ENCODE assay signal across 1 cellular context in the genomic region with DNA sequence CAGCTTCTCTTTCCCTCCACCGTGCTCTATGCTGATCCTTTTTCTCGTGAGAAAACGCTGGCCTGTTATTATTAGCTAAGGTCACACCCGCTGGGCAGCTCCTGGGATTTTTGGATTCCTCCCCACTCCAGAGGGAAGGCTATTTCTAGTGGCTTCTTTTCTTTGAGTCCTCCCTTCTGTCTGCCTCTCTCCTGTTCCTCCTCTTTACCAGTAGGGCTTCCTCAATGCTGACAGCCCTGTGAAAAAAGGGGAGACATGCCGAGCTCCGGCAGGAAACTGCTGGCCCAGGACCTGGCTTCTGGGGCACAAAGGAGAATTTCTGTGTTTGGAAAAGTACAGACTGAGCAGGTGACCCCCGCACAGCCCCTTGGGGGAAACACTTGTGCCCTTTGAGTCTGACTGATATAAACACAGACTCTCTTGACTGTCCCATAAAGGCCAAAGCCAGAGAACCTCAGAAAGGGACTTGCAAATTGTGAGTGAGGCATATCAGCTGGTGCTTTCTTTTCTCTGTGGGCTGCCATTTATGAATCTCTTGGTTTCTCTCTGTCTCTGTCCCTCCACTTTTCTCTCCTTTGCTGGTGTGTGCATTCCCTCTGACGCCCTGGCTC.
TF ChIP-seq lines count a peak whose summit lies in the region.

No MANE protein-coding gene starts in this region.

TF ChIP-seq in GM23338, 12 proteins besides CTCF, POLR2A, EP300 and RAD21:
- TF ChIP-seq, protein P1, sequence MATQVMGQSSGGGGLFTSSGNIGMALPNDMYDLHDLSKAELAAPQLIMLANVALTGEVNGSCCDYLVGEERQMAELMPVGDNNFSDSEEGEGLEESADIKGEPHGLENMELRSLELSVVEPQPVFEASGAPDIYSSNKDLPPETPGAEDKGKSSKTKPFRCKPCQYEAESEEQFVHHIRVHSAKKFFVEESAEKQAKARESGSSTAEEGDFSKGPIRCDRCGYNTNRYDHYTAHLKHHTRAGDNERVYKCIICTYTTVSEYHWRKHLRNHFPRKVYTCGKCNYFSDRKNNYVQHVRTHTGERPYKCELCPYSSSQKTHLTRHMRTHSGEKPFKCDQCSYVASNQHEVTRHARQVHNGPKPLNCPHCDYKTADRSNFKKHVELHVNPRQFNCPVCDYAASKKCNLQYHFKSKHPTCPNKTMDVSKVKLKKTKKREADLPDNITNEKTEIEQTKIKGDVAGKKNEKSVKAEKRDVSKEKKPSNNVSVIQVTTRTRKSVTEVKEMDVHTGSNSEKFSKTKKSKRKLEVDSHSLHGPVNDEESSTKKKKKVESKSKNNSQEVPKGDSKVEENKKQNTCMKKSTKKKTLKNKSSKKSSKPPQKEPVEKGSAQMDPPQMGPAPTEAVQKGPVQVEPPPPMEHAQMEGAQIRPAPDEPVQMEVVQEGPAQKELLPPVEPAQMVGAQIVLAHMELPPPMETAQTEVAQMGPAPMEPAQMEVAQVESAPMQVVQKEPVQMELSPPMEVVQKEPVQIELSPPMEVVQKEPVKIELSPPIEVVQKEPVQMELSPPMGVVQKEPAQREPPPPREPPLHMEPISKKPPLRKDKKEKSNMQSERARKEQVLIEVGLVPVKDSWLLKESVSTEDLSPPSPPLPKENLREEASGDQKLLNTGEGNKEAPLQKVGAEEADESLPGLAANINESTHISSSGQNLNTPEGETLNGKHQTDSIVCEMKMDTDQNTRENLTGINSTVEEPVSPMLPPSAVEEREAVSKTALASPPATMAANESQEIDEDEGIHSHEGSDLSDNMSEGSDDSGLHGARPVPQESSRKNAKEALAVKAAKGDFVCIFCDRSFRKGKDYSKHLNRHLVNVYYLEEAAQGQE (IDR thresholded peaks at IDR 0.05; ENCODE audit: unreplicated experiment), result no peak
- TF ChIP-seq NANOG (IDR thresholded peaks at IDR 0.05; ENCODE audit: borderline replicate concordance) (no peak), CREB1 (CRISPR knock-in tag; IDR thresholded peaks at IDR 0.05; ENCODE audit: low read depth) (no peak), JUNB (IDR thresholded peaks at IDR 0.05; ENCODE audit: unreplicated experiment) (no peak), EZH2phosphoT487 (IDR thresholded peaks at IDR 0.05; ENCODE audit: unreplicated experiment) (no peak), POLR2AphosphoS5 (IDR thresholded peaks at IDR 0.05; ENCODE audit: low read depth) (no peak), EZH2 (IDR thresholded peaks at IDR 0.05; ENCODE audit: low read depth, unreplicated experiment) (no peak), STAT1 (IDR thresholded peaks at IDR 0.05; ENCODE audit: unreplicated experiment) (no peak), ZNF331 (CRISPR knock-in tag; IDR thresholded peaks at IDR 0.05; ENCODE audit: low read depth) (no peak), ZNF114 (CRISPR knock-in tag; IDR thresholded peaks at IDR 0.05) (no peak)
- TF ChIP-seq, protein P2, sequence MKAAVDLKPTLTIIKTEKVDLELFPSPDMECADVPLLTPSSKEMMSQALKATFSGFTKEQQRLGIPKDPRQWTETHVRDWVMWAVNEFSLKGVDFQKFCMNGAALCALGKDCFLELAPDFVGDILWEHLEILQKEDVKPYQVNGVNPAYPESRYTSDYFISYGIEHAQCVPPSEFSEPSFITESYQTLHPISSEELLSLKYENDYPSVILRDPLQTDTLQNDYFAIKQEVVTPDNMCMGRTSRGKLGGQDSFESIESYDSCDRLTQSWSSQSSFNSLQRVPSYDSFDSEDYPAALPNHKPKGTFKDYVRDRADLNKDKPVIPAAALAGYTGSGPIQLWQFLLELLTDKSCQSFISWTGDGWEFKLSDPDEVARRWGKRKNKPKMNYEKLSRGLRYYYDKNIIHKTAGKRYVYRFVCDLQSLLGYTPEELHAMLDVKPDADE (IDR thresholded peaks at IDR 0.05), result no peak
- TF ChIP-seq, protein P3, sequence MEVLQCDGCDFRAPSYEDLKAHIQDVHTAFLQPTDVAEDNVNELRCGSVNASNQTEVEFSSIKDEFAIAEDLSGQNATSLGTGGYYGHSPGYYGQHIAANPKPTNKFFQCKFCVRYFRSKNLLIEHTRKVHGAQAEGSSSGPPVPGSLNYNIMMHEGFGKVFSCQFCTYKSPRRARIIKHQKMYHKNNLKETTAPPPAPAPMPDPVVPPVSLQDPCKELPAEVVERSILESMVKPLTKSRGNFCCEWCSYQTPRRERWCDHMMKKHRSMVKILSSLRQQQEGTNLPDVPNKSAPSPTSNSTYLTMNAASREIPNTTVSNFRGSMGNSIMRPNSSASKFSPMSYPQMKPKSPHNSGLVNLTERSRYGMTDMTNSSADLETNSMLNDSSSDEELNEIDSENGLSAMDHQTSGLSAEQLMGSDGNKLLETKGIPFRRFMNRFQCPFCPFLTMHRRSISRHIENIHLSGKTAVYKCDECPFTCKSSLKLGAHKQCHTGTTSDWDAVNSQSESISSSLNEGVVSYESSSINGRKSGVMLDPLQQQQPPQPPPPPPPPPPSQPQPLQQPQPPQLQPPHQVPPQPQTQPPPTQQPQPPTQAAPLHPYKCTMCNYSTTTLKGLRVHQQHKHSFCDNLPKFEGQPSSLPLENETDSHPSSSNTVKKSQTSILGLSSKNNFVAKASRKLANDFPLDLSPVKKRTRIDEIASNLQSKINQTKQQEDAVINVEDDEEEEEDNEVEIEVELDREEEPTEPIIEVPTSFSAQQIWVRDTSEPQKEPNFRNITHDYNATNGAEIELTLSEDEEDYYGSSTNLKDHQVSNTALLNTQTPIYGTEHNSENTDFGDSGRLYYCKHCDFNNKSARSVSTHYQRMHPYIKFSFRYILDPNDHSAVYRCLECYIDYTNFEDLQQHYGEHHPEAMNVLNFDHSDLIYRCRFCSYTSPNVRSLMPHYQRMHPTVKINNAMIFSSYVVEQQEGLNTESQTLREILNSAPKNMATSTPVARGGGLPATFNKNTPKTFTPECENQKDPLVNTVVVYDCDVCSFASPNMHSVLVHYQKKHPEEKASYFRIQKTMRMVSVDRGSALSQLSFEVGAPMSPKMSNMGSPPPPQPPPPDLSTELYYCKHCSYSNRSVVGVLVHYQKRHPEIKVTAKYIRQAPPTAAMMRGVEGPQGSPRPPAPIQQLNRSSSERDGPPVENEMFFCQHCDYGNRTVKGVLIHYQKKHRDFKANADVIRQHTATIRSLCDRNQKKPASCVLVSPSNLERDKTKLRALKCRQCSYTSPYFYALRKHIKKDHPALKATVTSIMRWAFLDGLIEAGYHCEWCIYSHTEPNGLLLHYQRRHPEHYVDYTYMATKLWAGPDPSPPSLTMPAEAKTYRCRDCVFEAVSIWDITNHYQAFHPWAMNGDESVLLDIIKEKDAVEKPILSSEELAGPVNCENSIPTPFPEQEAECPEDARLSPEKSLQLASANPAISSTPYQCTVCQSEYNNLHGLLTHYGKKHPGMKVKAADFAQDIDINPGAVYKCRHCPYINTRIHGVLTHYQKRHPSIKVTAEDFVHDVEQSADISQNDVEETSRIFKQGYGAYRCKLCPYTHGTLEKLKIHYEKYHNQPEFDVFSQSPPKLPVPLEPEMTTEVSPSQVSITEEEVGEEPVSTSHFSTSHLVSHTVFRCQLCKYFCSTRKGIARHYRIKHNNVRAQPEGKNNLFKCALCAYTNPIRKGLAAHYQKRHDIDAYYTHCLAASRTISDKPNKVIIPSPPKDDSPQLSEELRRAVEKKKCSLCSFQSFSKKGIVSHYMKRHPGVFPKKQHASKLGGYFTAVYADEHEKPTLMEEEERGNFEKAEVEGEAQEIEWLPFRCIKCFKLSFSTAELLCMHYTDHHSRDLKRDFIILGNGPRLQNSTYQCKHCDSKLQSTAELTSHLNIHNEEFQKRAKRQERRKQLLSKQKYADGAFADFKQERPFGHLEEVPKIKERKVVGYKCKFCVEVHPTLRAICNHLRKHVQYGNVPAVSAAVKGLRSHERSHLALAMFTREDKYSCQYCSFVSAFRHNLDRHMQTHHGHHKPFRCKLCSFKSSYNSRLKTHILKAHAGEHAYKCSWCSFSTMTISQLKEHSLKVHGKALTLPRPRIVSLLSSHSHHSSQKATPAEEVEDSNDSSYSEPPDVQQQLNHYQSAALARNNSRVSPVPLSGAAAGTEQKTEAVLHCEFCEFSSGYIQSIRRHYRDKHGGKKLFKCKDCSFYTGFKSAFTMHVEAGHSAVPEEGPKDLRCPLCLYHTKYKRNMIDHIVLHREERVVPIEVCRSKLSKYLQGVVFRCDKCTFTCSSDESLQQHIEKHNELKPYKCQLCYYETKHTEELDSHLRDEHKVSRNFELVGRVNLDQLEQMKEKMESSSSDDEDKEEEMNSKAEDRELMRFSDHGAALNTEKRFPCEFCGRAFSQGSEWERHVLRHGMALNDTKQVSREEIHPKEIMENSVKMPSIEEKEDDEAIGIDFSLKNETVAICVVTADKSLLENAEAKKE (CRISPR knock-in tag; IDR thresholded peaks at IDR 0.05), result no peak
